In the genomic region with DNA sequence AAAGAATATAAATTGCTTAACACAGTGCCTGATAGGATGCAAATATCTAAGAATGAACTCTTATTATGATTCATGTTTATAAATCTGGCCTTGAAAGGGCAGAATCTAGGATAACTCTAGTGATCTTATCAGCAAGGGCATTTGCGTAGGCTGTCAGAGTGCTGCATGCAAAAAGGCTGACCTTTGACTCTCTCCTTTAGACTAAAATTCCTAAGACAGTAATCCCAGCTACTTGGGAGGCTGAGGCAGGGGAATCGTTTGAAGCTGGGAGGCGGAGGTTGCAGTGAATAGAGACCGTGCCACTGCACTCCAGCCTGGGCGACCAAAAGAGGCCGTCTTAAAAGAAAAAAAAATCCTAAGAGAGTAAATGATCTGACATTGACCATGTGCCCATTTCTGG, we compare ENCODE assay signal across 24 cellular contexts. TPM values are rescaled to one million over a fixed set of nuclear protein-coding genes. Genes with fewer than 3 reads are reported as not detected.
DNase-seq lines count a peak whose midpoint lies in the region; ATAC-seq and TF ChIP-seq lines count a peak whose summit lies in the region.
"Had no signal": no experiment of that assay in that cellular context is flagged by ENCODE, and none has a peak within 500 bp of the region (broad histone marks: within the 10 kb centered on the region; RNA-seq: fewer than 3 reads in every experiment).

No MANE protein-coding gene starts in this region.

- peak; percentile 93 for DNase-seq in NCI-H226
- peak; percentile 66 for DNase-seq in ecto neural progenitor cell (ENCODE audit: low spot score)
- DNase-seq in neural crest cell (ENCODE audit: low read depth, low spot score), result no peak
- no peak for DNase-seq in NCI-H1694 (lab: John Stamatoyannopoulos, UW)
- DNase-seq in NCI-H82 (lab: John Stamatoyannopoulos, UW), result no peak
- DNase-seq: AML-193; CD4-positive, alpha-beta T cell; DMS53; GOT3; HCEC 1CT; Karpas-422; NCI-H1092; NCI-H1417 treated with DMSO at 0.1 percent for 48 hours; NCI-H1930; NCI-H446 treated with DMSO at 0.1 percent for 48 hours; NCI-H526 treated with DMSO at 0.1 percent for 48 hours; SHP77 treated with DMSO at 0.1 percent for 48 hours had no signal

- ATAC-seq in GM19463 (IDR thresholded peaks at IDR 0.05; ENCODE audit: unreplicated experiment), result no peak
- ATAC-seq in HG03342 (IDR thresholded peaks at IDR 0.05; ENCODE audit: unreplicated experiment), result no peak
- ATAC-seq: A549, Panc1 had no signal

- H3K27ac Mint-ChIP-seq in neural crest cell (ENCODE audit: unreplicated experiment), result no peak overlapping the region
- H3K27ac Mint-ChIP-seq: CD4-positive, alpha-beta T cell had no signal

- H3K4me3 Mint-ChIP-seq in neural crest cell, result peak overlapping the region; percentile 49
- H3K4me3 Mint-ChIP-seq: CD4-positive, alpha-beta T cell had no signal

- no peaks in the 10 kb centered on the region for H3K27me3 Mint-ChIP-seq in neural crest cell (ENCODE audit: low read depth)

- no peak for TF ChIP-seq CTCF in neural crest cell (conservative IDR thresholded peaks at IDR 0.05)

- peaks cover 46% of the 10 kb centered on the region for H3K4me1 Mint-ChIP-seq in neural crest cell

- H3K36me3 Mint-ChIP-seq in neural crest cell (ENCODE audit: low read depth), result peaks cover 3% of the 10 kb centered on the region

- peaks cover 4% of the 10 kb centered on the region for H3K9me3 Mint-ChIP-seq in neural crest cell
- H3K9me3 Mint-ChIP-seq: CD4-positive, alpha-beta T cell had no signal

RNA-seq across cellular contexts. Expression of a gene that starts 31.2 kb away (rescaled TPM):
- total RNA-seq in neural crest cell, result not detected in 2 replicates
- total RNA-seq: CD4-positive, alpha-beta T cell; Daoy; HT-29; OCI-LY7 had no signal

RNA-seq across cellular contexts. Expression of a gene that starts 41.2 kb away (rescaled TPM):
- total RNA-seq in neural crest cell, result not detected in 2 replicates
- total RNA-seq: CD4-positive, alpha-beta T cell; Daoy; HT-29; OCI-LY7 had no signal

Comparison
In these comparisons a context has a peak if more than half of its experiments do, and no peak if none do; other contexts are left out.
1. DNase-seq: peak in NCI-H226 (single experiment) and ecto neural progenitor cell (single experiment); none in neural crest cell (single experiment), NCI-H1694 (single experiment) and NCI-H82 (single experiment).